ENCODE assay signal across 12 cellular contexts in genomic region chr3:70308760-70309159, GRCh38. TPM values are rescaled to one million over a fixed set of nuclear protein-coding genes. Genes with fewer than 3 reads are reported as not detected.
A peak's percentile ranks its signal among the peaks of the same experiment; 100 is the strongest.
DNase-seq lines count a peak whose midpoint lies in the region; ATAC-seq, FAIRE-seq and TF ChIP-seq lines count a peak whose summit lies in the region.
"Had no signal": no experiment of that assay in that cellular context is flagged by ENCODE, and none has a peak within 500 bp of the region (broad histone marks: within the 10 kb centered on the region; RNA-seq: fewer than 3 reads in every experiment).

No MANE protein-coding gene starts in this region.

- no peaks in the 10 kb centered on the region for H3K9me3 Mint-ChIP-seq in stimulated activated naive B cell treated with anti-CD40 and anti-IgM and Interleukin-4, amounts not matched to agents 10 μg/mL and 1 μg/mL and 100 μg/mL, for 72 hours

- H3K36me3 Mint-ChIP-seq in stimulated activated naive B cell treated with anti-CD40 and anti-IgM and Interleukin-4, amounts not matched to agents 10 μg/mL and 1 μg/mL and 100 μg/mL, for 72 hours: no peaks in the 10 kb centered on the region
- H3K36me3 Mint-ChIP-seq: CD14-positive monocyte had no signal

- in situ Hi-C loops in GM13977 (cut with MboI; ENCODE audit: low pct_unique_long_range_greater_than_20kb, low sequenced_read_pairs, unreplicated experiment): no loop called here

- no peak for TF ChIP-seq EP300 in A549 (IDR thresholded peaks at IDR 0.05)

- DNase-seq in A549 (ENCODE audit: low read depth in 1 of 2, low spot score in 1 of 2) (peak in 1 of 2 experiments; percentile 40), GM13977 (ENCODE audit: low spot score) (no peak), iPS DF 6.9 (ENCODE audit: low read depth, low spot score) (peak; percentile 25), NCI-H1694 treated with DMSO at 0.1 percent for 48 hours (lab: John Stamatoyannopoulos, UW) (no peak), NCI-H2107 (lab: John Stamatoyannopoulos, UW) (no peak), NCI-H69 (lab: John Stamatoyannopoulos, UW) (no peak)
- no peak for DNase-seq in stimulated activated naive B cell treated with anti-CD40 and anti-IgM and Interleukin-4, amounts not matched to agents 10 μg/mL and 1 μg/mL and 100 μg/mL, for 72 hours
- DNase-seq: body of pancreas had no signal

- TF ChIP-seq CTCF in A549 (IDR thresholded peaks at IDR 0.05) (0 out of 3 replicates have a peak, but pooled peaks have one; percentile 21), GM13977 (IDR thresholded peaks at IDR 0.05; ENCODE audit: extremely low read depth, insufficient read depth, missing control alignments) (peak; percentile 43)

- TF ChIP-seq RAD21 in A549 (conservative IDR thresholded peaks at IDR 0.05 in 1 of 2, IDR thresholded peaks at IDR 0.05 in 1 of 2): peak in 1 of 2 experiments; percentile 39; a peak in 1 of 5 replicates

- no peaks in the 10 kb centered on the region for H3K27me3 ChIP-seq in iPS DF 6.9 (ENCODE audit: control insufficient read depth, insufficient read depth, low read length)
- H3K27me3 ChIP-seq: body of pancreas had no signal

- FAIRE-seq in A549 (lab: Jason Lieb, UNC): no peak
- FAIRE-seq: GM19239 had no signal

- H3K4me3 Mint-ChIP-seq in stimulated activated naive B cell treated with anti-CD40 and anti-IgM and Interleukin-4, amounts not matched to agents 10 μg/mL and 1 μg/mL and 100 μg/mL, for 72 hours: no peak overlapping the region
- H3K4me3 Mint-ChIP-seq: CD14-positive monocyte had no signal

- peaks cover 10 to 19% of the 10 kb centered on the region in 2 donors for H3K27me3 Mint-ChIP-seq in stimulated activated naive B cell treated with anti-CD40 and anti-IgM and Interleukin-4, amounts not matched to agents 10 μg/mL and 1 μg/mL and 100 μg/mL, for 72 hours

- H3K36me3 ChIP-seq in iPS DF 6.9 (ENCODE audit: control insufficient read depth, insufficient read depth, low read length): no peaks in the 10 kb centered on the region

- ATAC-seq in A549: peak in 1 of 2 experiments; percentile 62; a peak in 3 of 6 replicates
- ATAC-seq in SK-N-SH treated with all-trans-retinoic acid at 6 μM for 48 hours: peak; percentile 59; the same call in 1 of the 3 replicates
- no peak for ATAC-seq in stimulated activated naive B cell treated with anti-CD40 and anti-IgM and Interleukin-4, amounts not matched to agents 10 μg/mL and 1 μg/mL and 100 μg/mL, for 72 hours (replicated peaks)
- ATAC-seq: body of pancreas had no signal

- H3K4me3 ChIP-seq in A549: no peak overlapping the region
- no peak overlapping the region for H3K4me3 ChIP-seq in iPS DF 6.9 (ENCODE audit: low read length)
- H3K4me3 ChIP-seq: body of pancreas, smooth muscle cell had no signal

- H3K9me3 ChIP-seq in A549 (no peaks in the 10 kb centered on the region), iPS DF 6.9 (ENCODE audit: control insufficient read depth, insufficient read depth, low read length) (no peaks in the 10 kb centered on the region)
- H3K9me3 ChIP-seq: body of pancreas had no signal

- no peaks in the 10 kb centered on the region for H3K4me1 Mint-ChIP-seq in stimulated activated naive B cell treated with anti-CD40 and anti-IgM and Interleukin-4, amounts not matched to agents 10 μg/mL and 1 μg/mL and 100 μg/mL, for 72 hours
- H3K4me1 Mint-ChIP-seq: CD14-positive monocyte had no signal

- no peak overlapping the region for H3K4me2 ChIP-seq in A549
- H3K4me2 ChIP-seq: smooth muscle cell had no signal

- POLR2A ChIA-PET in A549 (lab: Yijun Ruan, JAX): no interaction called here

- 53% methylated on average over 3 of the region's 3 CpGs for WGBS in A549 (ENCODE audit: missing lambda C conversion rate)
- 100% methylated on average over 2 of the region's 3 CpGs for WGBS in iPS DF 6.9 (ENCODE audit: insufficient coverage, insufficient read length)

- no peak overlapping the region for H3K27ac ChIP-seq in A549
- H3K27ac ChIP-seq in iPS DF 6.9 (ENCODE audit: low read length): no peak overlapping the region
- H3K27ac ChIP-seq: body of pancreas had no signal

- H3K4me1 ChIP-seq in A549 (no peaks in the 10 kb centered on the region), iPS DF 6.9 (ENCODE audit: control insufficient read depth, insufficient read depth, low read length) (0 out of 2 replicates have a peak, but pooled peaks cover 3% of the 10 kb centered on the region)
- H3K4me1 ChIP-seq: body of pancreas had no signal

- no peak overlapping the region for H3K27ac Mint-ChIP-seq in stimulated activated naive B cell treated with anti-CD40 and anti-IgM and Interleukin-4, amounts not matched to agents 10 μg/mL and 1 μg/mL and 100 μg/mL, for 72 hours
- H3K27ac Mint-ChIP-seq: CD14-positive monocyte had no signal

- no peak for TF ChIP-seq POLR2A in A549 (IDR thresholded peaks at IDR 0.05; ENCODE audit: low read length)

- CTCF ChIA-PET in A549 (lab: Yijun Ruan, JAX): interaction anchor here (0.6 to 0.7 kb wide), 2 partner anchors 455 to 798 kb away, joined by 3 read pairs; no protein-coding TSS in a partner anchor

TF ChIP-seq in A549, 52 proteins besides CTCF, POLR2A, EP300 and RAD21:
- TF ChIP-seq RCOR1 (IDR thresholded peaks at IDR 0.05; ENCODE audit: low read depth, low read length) (no peak), ELK1 (IDR thresholded peaks at IDR 0.05; ENCODE audit: low read depth, low read length) (no peak), MAZ (IDR thresholded peaks at IDR 0.05; ENCODE audit: borderline replicate concordance, low read depth, low read length) (no peak), CHD4 (IDR thresholded peaks at IDR 0.05; ENCODE audit: borderline replicate concordance) (no peak), CBX8 (IDR thresholded peaks at IDR 0.05) (no peak), TP53 (CRISPR knock-in tag; IDR thresholded peaks at IDR 0.05) (no peak), KDM1A (IDR thresholded peaks at IDR 0.05; ENCODE audit: low read depth) (no peak), JUNB (IDR thresholded peaks at IDR 0.05) (no peak)

TF ChIP-seq in SK-N-SH treated with all-trans-retinoic acid at 6 μM for 48 hours, 23 proteins besides CTCF, POLR2A, EP300 and RAD21:
- TF ChIP-seq GLIS3 (CRISPR knock-in tag; IDR thresholded peaks at IDR 0.05): no peak
- no peak for TF ChIP-seq ESRRG (CRISPR knock-in tag; IDR thresholded peaks at IDR 0.05)
- TF ChIP-seq ZNF70 (CRISPR knock-in tag; IDR thresholded peaks at IDR 0.05): no peak

RNA-seq across cellular contexts. Expression of gene MDFIC2, which starts 3.7 kb away (rescaled TPM):
- polyA plus RNA-seq in A549 (2011; rRNA removed): not detected in 2 replicates
- not detected in 2 replicates for polyA plus RNA-seq in A549 (2012; cell fraction: cytosol; rRNA removed)
- polyA plus RNA-seq in A549 (2012; cell fraction: nucleus; rRNA removed): not detected in 2 replicates
- polyA plus RNA-seq in A549 (2017; fragmentation: RNase III; extraction: RNeasy Plus Mini Kit Qiagen cat#74134 plus additional on column Dnase treatment): not detected in 3 replicates
- not detected in 2 replicates for polyA minus RNA-seq in A549 (2011; rRNA and poly(A)+ RNA removed)
- polyA plus RNA-seq: CD14-positive monocyte, smooth muscle cell had no signal
